Comparison of ENCODE assay signal across 29 cellular contexts in the genomic region with DNA sequence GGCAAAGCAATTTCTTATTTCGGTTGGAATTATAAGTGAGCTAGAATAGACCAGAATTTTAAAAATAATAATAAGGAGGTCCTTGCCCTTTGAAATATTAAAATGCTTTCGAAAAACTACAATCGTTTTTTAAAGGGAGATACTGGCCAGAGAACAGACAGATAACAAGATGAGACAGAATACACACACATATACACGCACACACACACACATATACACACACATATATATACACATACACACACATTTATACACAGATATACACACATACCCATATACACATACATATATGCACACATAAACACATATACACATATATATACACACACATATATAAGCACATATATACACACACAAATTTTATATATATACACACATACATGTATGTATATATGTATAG.
"Had no signal": no experiment of that assay in that cellular context is flagged by ENCODE, and none has a peak within 500 bp of the region (broad histone marks: within the 10 kb centered on the region; RNA-seq: fewer than 3 reads in every experiment).

No MANE protein-coding gene starts in this region.

- H3K9me3 Mint-ChIP-seq: dendritic cell treated with granulocyte-macrophage colony-stimulating factor and Interleukin-4, amounts not matched to agents 40 ng/mL and 50 ng/mL, for 4 days; endodermal cell had no signal

- H3K9me3 ChIP-seq: colonic mucosa, esophagus muscularis mucosa, esophagus squamous epithelium, gastrocnemius medialis, gastroesophageal sphincter, heart left ventricle, heart right ventricle had no signal

- FAIRE-seq: colon, endometrium, endothelial cell of umbilical vein, frontal cortex had no signal

- H3K27ac Mint-ChIP-seq: dendritic cell treated with granulocyte-macrophage colony-stimulating factor and Interleukin-4, amounts not matched to agents 40 ng/mL and 50 ng/mL, for 4 days; effector memory CD8-positive, alpha-beta T cell; endodermal cell had no signal

- H3K4me1 ChIP-seq: colonic mucosa, foreskin keratinocyte, heart right ventricle had no signal

- H3K36me3 ChIP-seq: colonic mucosa, esophagus muscularis mucosa, esophagus squamous epithelium, gastrocnemius medialis, gastroesophageal sphincter, heart left ventricle, heart right ventricle had no signal

- H3K4me3 Mint-ChIP-seq: dendritic cell treated with granulocyte-macrophage colony-stimulating factor and Interleukin-4, amounts not matched to agents 40 ng/mL and 50 ng/mL, for 4 days; effector memory CD8-positive, alpha-beta T cell; endodermal cell had no signal

- H3K27ac ChIP-seq: colonic mucosa, coronary artery, dorsolateral prefrontal cortex, epithelial cell of prostate, esophagus muscularis mucosa, esophagus squamous epithelium, foreskin keratinocyte, gastrocnemius medialis, gastroesophageal sphincter, heart left ventricle, heart right ventricle had no signal

- H3K27me3 ChIP-seq: colonic mucosa, foreskin keratinocyte had no signal

- ATAC-seq: effector memory CD8-positive, alpha-beta T cell; esophagus mucosa; foreskin keratinocyte; gastrocnemius medialis; gastroesophageal sphincter; heart left ventricle; heart right ventricle had no signal

- H3K4me3 ChIP-seq: colonic mucosa, coronary artery, dorsolateral prefrontal cortex, esophagus muscularis mucosa, esophagus squamous epithelium, gastrocnemius medialis, gastroesophageal sphincter, heart left ventricle, heart right ventricle had no signal

- DNase-seq: colonic mucosa; cortex of kidney; dermis blood vessel endothelial cell; dorsolateral prefrontal cortex; effector CD4-positive, alpha-beta T cell; effector CD8-positive, alpha-beta T cell; effector memory CD4-positive, alpha-beta T cell; effector memory CD8-positive, alpha-beta T cell; endodermal cell; erythroblast; esophagus squamous epithelium; foreskin fibroblast; foreskin keratinocyte; foreskin melanocyte; gastrocnemius medialis; glutamatergic neuron; head of caudate nucleus; heart left ventricle; heart right ventricle had no signal
